8 cellular contexts compared by ENCODE assay signal in the genomic region with DNA sequence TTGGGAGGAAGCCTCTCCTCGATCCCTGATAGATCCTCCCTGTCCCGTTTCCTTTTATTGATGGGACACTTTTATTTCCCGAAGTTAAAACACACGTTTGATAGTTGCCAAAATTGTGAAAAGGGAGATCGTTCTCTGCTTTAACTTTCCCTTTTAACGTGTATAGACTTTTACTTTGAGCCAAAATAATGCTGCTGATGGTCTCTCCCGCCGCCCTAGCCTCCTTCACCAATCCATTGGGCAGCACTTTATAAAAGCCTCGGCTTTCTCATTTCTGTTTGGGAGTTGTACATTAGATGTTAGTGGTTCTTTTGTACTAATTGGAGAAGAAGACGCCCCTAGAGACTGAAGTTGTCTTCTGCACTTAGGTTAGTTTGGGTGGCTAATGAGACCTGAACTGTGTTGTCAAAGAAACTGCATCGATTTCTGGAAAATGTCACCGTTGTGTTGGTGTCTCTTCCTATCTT. TPM values are rescaled to one million over a fixed set of nuclear protein-coding genes. Genes with fewer than 3 reads are reported as not detected.
DNase-seq lines count a peak whose midpoint lies in the region; ATAC-seq, FAIRE-seq and TF ChIP-seq lines count a peak whose summit lies in the region.

No MANE protein-coding gene starts in this region.

- peaks cover 8% of the 10 kb centered on the region for H3K27me3 Mint-ChIP-seq in Caco-2 (ENCODE audit: insufficient read depth, unreplicated experiment)
- peaks cover 2% of the 10 kb centered on the region for H3K27me3 Mint-ChIP-seq in activated naive CD8-positive, alpha-beta T cell treated with anti-CD3 and anti-CD28 coated beads, Interleukin-2, amount 50 U/mL, for 24 hours
- H3K27me3 Mint-ChIP-seq in stimulated activated naive CD8-positive, alpha-beta T cell treated with anti-CD3 and anti-CD28 coated beads, Interleukin-15, amount 100 ng/mL, for 72 hours, result peaks cover 1% of the 10 kb centered on the region

- peak overlapping the region; percentile 84 for H3K4me3 Mint-ChIP-seq in Caco-2 (ENCODE audit: unreplicated experiment)
- H3K4me3 Mint-ChIP-seq in activated naive CD8-positive, alpha-beta T cell treated with anti-CD3 and anti-CD28 coated beads, Interleukin-2, amount 50 U/mL, for 24 hours, result peak overlapping the region; percentile 90
- H3K4me3 Mint-ChIP-seq in stimulated activated naive CD8-positive, alpha-beta T cell treated with anti-CD3 and anti-CD28 coated beads, Interleukin-15, amount 100 ng/mL, for 72 hours, result peak overlapping the region; percentile 88 to 90

- peak in 1 of 2 experiments; percentile 13 for TF ChIP-seq CTCF in Caco-2 (IDR thresholded peaks at IDR 0.05; ENCODE audit: insufficient read depth in 1 of 2, low read depth in 1 of 2, low read length in 1 of 2, severe bottlenecking in 1 of 2, unreplicated experiment in 1 of 2)
- TF ChIP-seq CTCF in kidney (IDR thresholded peaks at IDR 0.05; ENCODE audit: borderline replicate concordance, extremely low read depth, insufficient read depth), result no peak

- H3K9ac ChIP-seq in kidney (ENCODE audit: low read length in 2 of 2), result peak overlapping the region; percentile 57 to 74

- peak overlapping the region in 1 of 2 donors; percentile 30 for H3K27ac ChIP-seq in kidney (ENCODE audit: low read depth in 2 of 2, low read length in 2 of 2)

- CTCF ChIA-PET in Caco-2 (lab: Charles Lee), result no interaction called here

- ATAC-seq in activated naive CD8-positive, alpha-beta T cell treated with anti-CD3 and anti-CD28 coated beads, Interleukin-2, amount 50 U/mL, for 24 hours, result no peak
- no peak for ATAC-seq in stimulated activated naive CD8-positive, alpha-beta T cell treated with anti-CD3 and anti-CD28 coated beads, Interleukin-15, amount 100 ng/mL, for 72 hours
- no peak for ATAC-seq in GM21526 (IDR thresholded peaks at IDR 0.05; ENCODE audit: low FRiP score, unreplicated experiment)

- BruUV-seq in Caco-2 (replicated peaks; lab: Mats Ljungman, UMichigan), result no TSS peak

- no peaks in the 10 kb centered on the region for H3K36me3 ChIP-seq in Caco-2 (ENCODE audit: control insufficient read depth, insufficient read depth, low read length)
- no peaks in the 10 kb centered on the region for H3K36me3 ChIP-seq in kidney (ENCODE audit: control insufficient read depth in 1 of 2, insufficient read depth in 2 of 2, low read length in 2 of 2)

- peaks cover 12% of the 10 kb centered on the region for H3K36me3 Mint-ChIP-seq in Caco-2 (ENCODE audit: insufficient read depth, unreplicated experiment)
- no peaks in the 10 kb centered on the region for H3K36me3 Mint-ChIP-seq in activated naive CD8-positive, alpha-beta T cell treated with anti-CD3 and anti-CD28 coated beads, Interleukin-2, amount 50 U/mL, for 24 hours (ENCODE audit: low read depth)

- H3K9me3 Mint-ChIP-seq in Caco-2 (ENCODE audit: unreplicated experiment), result no peaks in the 10 kb centered on the region
- no peaks in the 10 kb centered on the region for H3K9me3 Mint-ChIP-seq in activated naive CD8-positive, alpha-beta T cell treated with anti-CD3 and anti-CD28 coated beads, Interleukin-2, amount 50 U/mL, for 24 hours
- H3K9me3 Mint-ChIP-seq in stimulated activated naive CD8-positive, alpha-beta T cell treated with anti-CD3 and anti-CD28 coated beads, Interleukin-15, amount 100 ng/mL, for 72 hours, result no peaks in the 10 kb centered on the region

- in situ Hi-C loops in KBM-7 (cut with MboI; ENCODE audit: low pct_unique_long_range_greater_than_20kb, low sequenced_read_pairs), result no loop called here

- no peaks in the 10 kb centered on the region for H3K4me1 ChIP-seq in Caco-2
- H3K4me1 ChIP-seq in kidney (ENCODE audit: control insufficient read depth in 1 of 2, insufficient read depth in 1 of 2, low read depth in 1 of 2, low read length in 2 of 2), result peaks cover 0 to 3% of the 10 kb centered on the region in 2 donors

- no peak overlapping the region for H3K27ac Mint-ChIP-seq in Caco-2 (ENCODE audit: unreplicated experiment)
- no peak overlapping the region for H3K27ac Mint-ChIP-seq in activated naive CD8-positive, alpha-beta T cell treated with anti-CD3 and anti-CD28 coated beads, Interleukin-2, amount 50 U/mL, for 24 hours
- H3K27ac Mint-ChIP-seq in stimulated activated naive CD8-positive, alpha-beta T cell treated with anti-CD3 and anti-CD28 coated beads, Interleukin-15, amount 100 ng/mL, for 72 hours, result peak overlapping the region; percentile 76 to 90

- POLR2A ChIA-PET in Caco-2 (lab: Charles Lee), result no interaction called here

- intact Hi-C loops in Caco-2 (cut with micrococcal nuclease; ENCODE audit: unreplicated experiment), result loop anchor here (5.0 to 10.0 kb wide), 6 partner anchors 69 to 574 kb away; no protein-coding TSS in a partner anchor
- intact Hi-C loops in kidney (cut with DNase I), result no loop called here
- intact Hi-C loops in posterior cingulate gyrus (cut with DNase I), result loop anchor here (5.0 to 10.0 kb wide), 5 partner anchors 94 to 1814 kb away; no protein-coding TSS in a partner anchor

- no peak for FAIRE-seq in kidney (lab: Jason Lieb, UNC)

- H3K4me1 Mint-ChIP-seq in Caco-2 (ENCODE audit: low read depth, unreplicated experiment), result peaks cover 6% of the 10 kb centered on the region
- peaks cover 14% of the 10 kb centered on the region for H3K4me1 Mint-ChIP-seq in activated naive CD8-positive, alpha-beta T cell treated with anti-CD3 and anti-CD28 coated beads, Interleukin-2, amount 50 U/mL, for 24 hours
- peaks cover 10% of the 10 kb centered on the region for H3K4me1 Mint-ChIP-seq in stimulated activated naive CD8-positive, alpha-beta T cell treated with anti-CD3 and anti-CD28 coated beads, Interleukin-15, amount 100 ng/mL, for 72 hours

- peak overlapping the region; percentile 71 for H3K4me3 ChIP-seq in Caco-2 (ENCODE audit: low read depth, low read length)
- peak overlapping the region; percentile 84 to 87 for H3K4me3 ChIP-seq in kidney (ENCODE audit: low read length in 2 of 2)

- DNase-seq in Caco-2, result no peak
- DNase-seq in KBM-7, result peak; percentile 53
- no peak for DNase-seq in activated naive CD8-positive, alpha-beta T cell treated with anti-CD3 and anti-CD28 coated beads, Interleukin-2, amount 50 U/mL, for 24 hours
- no peak for DNase-seq in kidney
- no peak for DNase-seq in stimulated activated naive CD8-positive, alpha-beta T cell treated with anti-CD3 and anti-CD28 coated beads, Interleukin-15, amount 100 ng/mL, for 72 hours
- no peak for DNase-seq in NCI-H526 treated with DMSO at 0.1 percent for 48 hours (lab: John Stamatoyannopoulos, UW)
- no peak for DNase-seq in posterior cingulate gyrus

- no peaks in the 10 kb centered on the region for H3K27me3 ChIP-seq in Caco-2 (replicated peaks; ENCODE audit: control insufficient read depth, insufficient read depth, low read length)

- no peaks in the 10 kb centered on the region for H3K9me3 ChIP-seq in Caco-2
- H3K9me3 ChIP-seq in kidney (ENCODE audit: control insufficient read depth in 1 of 2, low read length in 2 of 2), result no peaks in the 10 kb centered on the region

RNA-seq across cellular contexts. Expression of a gene that starts 1.4 kb away (rescaled TPM):
- total RNA-seq in Caco-2 (2022) (2.2 and 2.7 TPM in 2 replicates), kidney (32.9 TPM)
- 6.0 TPM for polyA plus RNA-seq in kidney (ENCODE audit: insufficient read depth, low read depth, low replicate concordance)

Comparison
In these comparisons a context has a peak if more than half of its experiments do, and no peak if none do; other contexts are left out.
1. H3K27ac Mint-ChIP-seq: peak in stimulated activated naive CD8-positive, alpha-beta T cell treated with anti-CD3 and anti-CD28 coated beads, Interleukin-15, amount 100 ng/mL, for 72 hours (2 of 2); none in Caco-2 (single experiment) and activated naive CD8-positive, alpha-beta T cell treated with anti-CD3 and anti-CD28 coated beads, Interleukin-2, amount 50 U/mL, for 24 hours (single experiment).
2. Peak in every context shown above with its lines, with median percentiles within 50 percentile points of each other: H3K4me3 Mint-ChIP-seq.